Comparison of ENCODE assay signal across 34 cellular contexts in genomic region chr11:115545811-115546210, GRCh38.
"Had no signal": no experiment of that assay in that cellular context is flagged by ENCODE, and none has a peak within 500 bp of the region (broad histone marks: within the 10 kb centered on the region; RNA-seq: fewer than 3 reads in every experiment).

No MANE protein-coding gene starts in this region.

- ATAC-seq: activated CD8-positive, alpha-beta memory T cell treated with anti-CD3 and anti-CD28 coated beads, Interleukin-2, amount 10 ng/mL, durations not matched to agents 7 days and 5 days; activated CD8-positive, alpha-beta T cell treated with anti-CD3 and anti-CD28 coated beads for 36 hours; activated naive CD8-positive, alpha-beta T cell treated with anti-CD3 and anti-CD28 coated beads, Interleukin-2, amount 50 U/mL, for 24 hours had no signal

- H3K9me3 ChIP-seq: ascending aorta had no signal

- H3K27me3 Mint-ChIP-seq: activated CD4-positive, alpha-beta T cell treated with anti-CD3 and anti-CD28 coated beads, Interleukin-2, amount 10 ng/mL, durations not matched to agents 24 days and 14 days; activated CD8-positive, alpha-beta memory T cell treated with anti-CD3 and anti-CD28 coated beads, Interleukin-2, amount 10 ng/mL, durations not matched to agents 7 days and 5 days; activated naive CD4-positive, alpha-beta T cell treated with anti-CD3 and anti-CD28 coated beads, Interleukin-2, amount 10 ng/mL, durations not matched to agents 7 days and 5 days; activated naive CD8-positive, alpha-beta T cell treated with anti-CD3 and anti-CD28 coated beads, Interleukin-2, amount 10 ng/mL, durations not matched to agents 7 days and 5 days; activated naive CD8-positive, alpha-beta T cell treated with anti-CD3 and anti-CD28 coated beads, Interleukin-2, amount 50 U/mL, for 24 hours had no signal

- H3K4me3 Mint-ChIP-seq: activated B cell treated with CpG ODN at 0.5 μM for 24 hours; activated CD4-positive, alpha-beta memory T cell treated with anti-CD3 and anti-CD28 coated beads for 36 hours; activated CD4-positive, alpha-beta T cell treated with anti-CD3 and anti-CD28 coated beads, Interleukin-2, amount 10 ng/mL, durations not matched to agents 24 days and 14 days; activated CD8-positive, alpha-beta memory T cell treated with anti-CD3 and anti-CD28 coated beads, Interleukin-2, amount 10 ng/mL, durations not matched to agents 7 days and 5 days; activated CD8-positive, alpha-beta T cell treated with anti-CD3 and anti-CD28 coated beads for 36 hours; activated naive CD4-positive, alpha-beta T cell treated with anti-CD3 and anti-CD28 coated beads, Interleukin-2, amount 10 ng/mL, durations not matched to agents 7 days and 5 days; activated naive CD4-positive, alpha-beta T cell treated with anti-CD3 and anti-CD28 coated beads, Interleukin-2, amount 50 U/mL, for 24 hours; activated naive CD8-positive, alpha-beta T cell; activated naive CD8-positive, alpha-beta T cell treated with anti-CD3 and anti-CD28 coated beads, Interleukin-2, amount 10 ng/mL, durations not matched to agents 7 days and 5 days; activated naive CD8-positive, alpha-beta T cell treated with anti-CD3 and anti-CD28 coated beads, Interleukin-2, amount 50 U/mL, for 24 hours; activated T-cell treated with anti-CD3 and anti-CD28 coated beads, Interleukin-2, amount 50 U/mL, for 24 hours; brain; central memory CD8-positive, alpha-beta T cell; T-helper 1 cell treated with Interleukin-12 subunit alpha and Interleukin-12 subunit beta and Interleukin-4 antibody, amounts not matched to agents 30 μg/mL and 1 μg/mL, for 36 hours; T-helper 2 cell treated with Interferon-gamma antibody and Interleukin-4, amounts not matched to agents 5 μg/mL and 100 μg/mL, for 36 hours had no signal

- DNase-seq: activated B cell treated with CpG ODN at 0.5 μM for 24 hours; activated CD4-positive, alpha-beta memory T cell treated with anti-CD3 and anti-CD28 coated beads for 36 hours; activated CD4-positive, alpha-beta T cell treated with anti-CD3 and anti-CD28 coated beads for 4 hours; activated CD4-positive, alpha-beta T cell treated with anti-CD3 and anti-CD28 coated beads, Interleukin-2, amount 10 ng/mL, durations not matched to agents 24 days and 14 days; activated CD4-positive, alpha-beta T cell treated with anti-CD3 and anti-CD28 coated beads, Interleukin-2, amount 50 U/mL, for 1 hour; activated CD4-positive, alpha-beta T cell treated with anti-CD3 and anti-CD28 coated beads, Interleukin-2, amount 50 U/mL, for 4 hours; activated CD4-positive, CD25-positive, alpha-beta regulatory T cell treated with anti-CD3 and anti-CD28 coated beads, Interleukin-2, amount 50 U/mL, for 72 hours; activated CD8-positive, alpha-beta memory T cell treated with anti-CD3 and anti-CD28 coated beads, Interleukin-2, amount 10 ng/mL, durations not matched to agents 7 days and 5 days; activated CD8-positive, alpha-beta memory T cell treated with anti-CD3 and anti-CD28 coated beads, Interleukin-2, amount 50 U/mL, for 48 hours; activated CD8-positive, alpha-beta T cell treated with anti-CD3 and anti-CD28 coated beads for 36 hours; activated effector memory CD4-positive, alpha-beta T cell treated with Interleukin-2 at 50 U/mL for 16 hours; activated gamma-delta T cell; activated naive CD4-positive, alpha-beta T cell treated with anti-CD3 and anti-CD28 coated beads, Interleukin-2, amount 10 ng/mL, durations not matched to agents 7 days and 5 days; activated naive CD4-positive, alpha-beta T cell treated with Interleukin-2 at 50 U/mL for 16 hours; activated naive CD8-positive, alpha-beta T cell treated with anti-CD3 and anti-CD28 coated beads, Interleukin-2, amount 10 ng/mL, durations not matched to agents 7 days and 5 days; activated naive CD8-positive, alpha-beta T cell treated with anti-CD3 and anti-CD28 coated beads, Interleukin-2, amount 50 U/mL, for 24 hours; activated T-cell treated with anti-CD3 and anti-CD28 coated beads, Interleukin-2, amount 50 U/mL, for 24 hours; activated T-cell treated with anti-CD3 and anti-CD28 coated beads, Interleukin-2, amount 50 U/mL, for 48 hours; amygdala; anterior cingulate cortex; T-helper 1 cell; T-helper 2 cell; T-helper 9 cell had no signal

- H3K4me1 ChIP-seq: ascending aorta had no signal

- H3K4me1 Mint-ChIP-seq: activated B cell treated with CpG ODN at 0.5 μM for 24 hours; activated CD4-positive, alpha-beta T cell treated with anti-CD3 and anti-CD28 coated beads, Interleukin-2, amount 10 ng/mL, durations not matched to agents 24 days and 14 days; activated CD8-positive, alpha-beta memory T cell treated with anti-CD3 and anti-CD28 coated beads, Interleukin-2, amount 10 ng/mL, durations not matched to agents 7 days and 5 days; activated naive CD4-positive, alpha-beta T cell treated with anti-CD3 and anti-CD28 coated beads, Interleukin-2, amount 10 ng/mL, durations not matched to agents 7 days and 5 days; activated naive CD4-positive, alpha-beta T cell treated with anti-CD3 and anti-CD28 coated beads, Interleukin-2, amount 50 U/mL, for 24 hours; activated naive CD8-positive, alpha-beta T cell treated with anti-CD3 and anti-CD28 coated beads, Interleukin-2, amount 10 ng/mL, durations not matched to agents 7 days and 5 days; activated naive CD8-positive, alpha-beta T cell treated with anti-CD3 and anti-CD28 coated beads, Interleukin-2, amount 50 U/mL, for 24 hours; central memory CD8-positive, alpha-beta T cell had no signal

- H3K36me3 ChIP-seq: ascending aorta, cardiac muscle cell had no signal

- H3K4me3 ChIP-seq: ascending aorta, cardiac muscle cell had no signal

- H3K36me3 Mint-ChIP-seq: activated CD4-positive, alpha-beta memory T cell treated with anti-CD3 and anti-CD28 coated beads for 36 hours; activated CD8-positive, alpha-beta memory T cell treated with anti-CD3 and anti-CD28 coated beads, Interleukin-2, amount 10 ng/mL, durations not matched to agents 7 days and 5 days; activated naive CD4-positive, alpha-beta T cell treated with anti-CD3 and anti-CD28 coated beads, Interleukin-2, amount 10 ng/mL, durations not matched to agents 7 days and 5 days; activated naive CD4-positive, alpha-beta T cell treated with anti-CD3 and anti-CD28 coated beads, Interleukin-2, amount 50 U/mL, for 24 hours; activated naive CD8-positive, alpha-beta T cell; activated naive CD8-positive, alpha-beta T cell treated with anti-CD3 and anti-CD28 coated beads, Interleukin-2, amount 10 ng/mL, durations not matched to agents 7 days and 5 days; brain had no signal

- H3K27ac Mint-ChIP-seq: activated B cell treated with CpG ODN at 0.5 μM for 24 hours; activated CD4-positive, alpha-beta memory T cell treated with anti-CD3 and anti-CD28 coated beads for 36 hours; activated CD4-positive, alpha-beta T cell treated with anti-CD3 and anti-CD28 coated beads, Interleukin-2, amount 10 ng/mL, durations not matched to agents 24 days and 14 days; activated CD8-positive, alpha-beta memory T cell treated with anti-CD3 and anti-CD28 coated beads, Interleukin-2, amount 10 ng/mL, durations not matched to agents 7 days and 5 days; activated CD8-positive, alpha-beta T cell treated with anti-CD3 and anti-CD28 coated beads for 36 hours; activated naive CD4-positive, alpha-beta T cell treated with anti-CD3 and anti-CD28 coated beads, Interleukin-2, amount 10 ng/mL, durations not matched to agents 7 days and 5 days; activated naive CD4-positive, alpha-beta T cell treated with anti-CD3 and anti-CD28 coated beads, Interleukin-2, amount 50 U/mL, for 24 hours; activated naive CD8-positive, alpha-beta T cell; activated naive CD8-positive, alpha-beta T cell treated with anti-CD3 and anti-CD28 coated beads, Interleukin-2, amount 10 ng/mL, durations not matched to agents 7 days and 5 days; activated naive CD8-positive, alpha-beta T cell treated with anti-CD3 and anti-CD28 coated beads, Interleukin-2, amount 50 U/mL, for 24 hours; activated T-cell treated with anti-CD3 and anti-CD28 coated beads, Interleukin-2, amount 50 U/mL, for 24 hours; activated T-helper 2 cell treated with anti-CD3 and anti-CD28 coated beads, Interferon-gamma antibody, Interleukin-2, Interleukin-4, amounts not matched to agents 10 μg/mL and 5 μg/mL and 100 μg/mL, durations not matched to agents 14 hours and 24 hours and 36 hours; brain; T-helper 1 cell treated with Interleukin-12 subunit alpha and Interleukin-12 subunit beta and Interleukin-4 antibody, amounts not matched to agents 30 μg/mL and 1 μg/mL, for 36 hours; T-helper 2 cell treated with Interferon-gamma antibody and Interleukin-4, amounts not matched to agents 5 μg/mL and 100 μg/mL, for 36 hours had no signal

- H3K9me3 Mint-ChIP-seq: activated B cell treated with CpG ODN at 0.5 μM for 24 hours; activated CD4-positive, alpha-beta memory T cell treated with anti-CD3 and anti-CD28 coated beads for 36 hours; activated CD4-positive, alpha-beta T cell treated with anti-CD3 and anti-CD28 coated beads, Interleukin-2, amount 10 ng/mL, durations not matched to agents 24 days and 14 days; activated CD8-positive, alpha-beta T cell treated with anti-CD3 and anti-CD28 coated beads for 36 hours; activated naive CD4-positive, alpha-beta T cell treated with anti-CD3 and anti-CD28 coated beads, Interleukin-2, amount 10 ng/mL, durations not matched to agents 7 days and 5 days; activated naive CD4-positive, alpha-beta T cell treated with anti-CD3 and anti-CD28 coated beads, Interleukin-2, amount 50 U/mL, for 24 hours; activated naive CD8-positive, alpha-beta T cell treated with anti-CD3 and anti-CD28 coated beads, Interleukin-2, amount 10 ng/mL, durations not matched to agents 7 days and 5 days; activated naive CD8-positive, alpha-beta T cell treated with anti-CD3 and anti-CD28 coated beads, Interleukin-2, amount 50 U/mL, for 24 hours; activated T-cell treated with anti-CD3 and anti-CD28 coated beads, Interleukin-2, amount 50 U/mL, for 24 hours; activated T-helper 2 cell treated with anti-CD3 and anti-CD28 coated beads, Interferon-gamma antibody, Interleukin-2, Interleukin-4, amounts not matched to agents 10 μg/mL and 5 μg/mL and 100 μg/mL, durations not matched to agents 14 hours and 24 hours and 36 hours; brain; T-helper 1 cell treated with Interleukin-12 subunit alpha and Interleukin-12 subunit beta and Interleukin-4 antibody, amounts not matched to agents 30 μg/mL and 1 μg/mL, for 36 hours; T-helper 2 cell treated with Interferon-gamma antibody and Interleukin-4, amounts not matched to agents 5 μg/mL and 100 μg/mL, for 36 hours had no signal

- H3K27me3 ChIP-seq: ascending aorta, cardiac muscle cell had no signal

- FAIRE-seq: TTC549 had no signal

- H3K27ac ChIP-seq: ascending aorta, cardiac muscle cell, VCaP had no signal
